Comparison of ENCODE assay signal across 1 cellular context in the genomic region with DNA sequence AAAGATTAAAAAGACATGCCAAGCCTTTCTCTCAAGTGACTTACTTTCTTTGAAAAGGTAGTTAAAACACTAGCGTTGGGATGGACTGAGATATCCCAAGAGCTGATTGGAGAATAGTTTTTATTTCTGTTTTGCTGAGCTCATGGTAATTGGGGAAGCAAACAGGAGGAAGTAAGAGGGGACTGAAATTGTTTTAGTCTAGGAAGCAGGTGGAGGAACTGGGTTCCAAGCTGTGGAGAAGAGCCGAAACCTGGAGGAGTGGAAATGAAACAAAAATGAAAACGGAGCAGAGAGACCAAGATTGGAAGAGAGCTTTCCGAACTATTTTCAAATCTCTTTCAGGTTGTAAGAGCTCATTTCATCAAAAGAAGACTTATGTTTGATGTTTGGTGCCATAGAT.
TF ChIP-seq lines count a peak whose summit lies in the region.

No MANE protein-coding gene starts in this region.

TF ChIP-seq in GM23338, 12 proteins besides CTCF, POLR2A, EP300 and RAD21 (continued from another document):
- TF ChIP-seq, protein P1, sequence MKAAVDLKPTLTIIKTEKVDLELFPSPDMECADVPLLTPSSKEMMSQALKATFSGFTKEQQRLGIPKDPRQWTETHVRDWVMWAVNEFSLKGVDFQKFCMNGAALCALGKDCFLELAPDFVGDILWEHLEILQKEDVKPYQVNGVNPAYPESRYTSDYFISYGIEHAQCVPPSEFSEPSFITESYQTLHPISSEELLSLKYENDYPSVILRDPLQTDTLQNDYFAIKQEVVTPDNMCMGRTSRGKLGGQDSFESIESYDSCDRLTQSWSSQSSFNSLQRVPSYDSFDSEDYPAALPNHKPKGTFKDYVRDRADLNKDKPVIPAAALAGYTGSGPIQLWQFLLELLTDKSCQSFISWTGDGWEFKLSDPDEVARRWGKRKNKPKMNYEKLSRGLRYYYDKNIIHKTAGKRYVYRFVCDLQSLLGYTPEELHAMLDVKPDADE (IDR thresholded peaks at IDR 0.05): no peak
- TF ChIP-seq, protein P2, sequence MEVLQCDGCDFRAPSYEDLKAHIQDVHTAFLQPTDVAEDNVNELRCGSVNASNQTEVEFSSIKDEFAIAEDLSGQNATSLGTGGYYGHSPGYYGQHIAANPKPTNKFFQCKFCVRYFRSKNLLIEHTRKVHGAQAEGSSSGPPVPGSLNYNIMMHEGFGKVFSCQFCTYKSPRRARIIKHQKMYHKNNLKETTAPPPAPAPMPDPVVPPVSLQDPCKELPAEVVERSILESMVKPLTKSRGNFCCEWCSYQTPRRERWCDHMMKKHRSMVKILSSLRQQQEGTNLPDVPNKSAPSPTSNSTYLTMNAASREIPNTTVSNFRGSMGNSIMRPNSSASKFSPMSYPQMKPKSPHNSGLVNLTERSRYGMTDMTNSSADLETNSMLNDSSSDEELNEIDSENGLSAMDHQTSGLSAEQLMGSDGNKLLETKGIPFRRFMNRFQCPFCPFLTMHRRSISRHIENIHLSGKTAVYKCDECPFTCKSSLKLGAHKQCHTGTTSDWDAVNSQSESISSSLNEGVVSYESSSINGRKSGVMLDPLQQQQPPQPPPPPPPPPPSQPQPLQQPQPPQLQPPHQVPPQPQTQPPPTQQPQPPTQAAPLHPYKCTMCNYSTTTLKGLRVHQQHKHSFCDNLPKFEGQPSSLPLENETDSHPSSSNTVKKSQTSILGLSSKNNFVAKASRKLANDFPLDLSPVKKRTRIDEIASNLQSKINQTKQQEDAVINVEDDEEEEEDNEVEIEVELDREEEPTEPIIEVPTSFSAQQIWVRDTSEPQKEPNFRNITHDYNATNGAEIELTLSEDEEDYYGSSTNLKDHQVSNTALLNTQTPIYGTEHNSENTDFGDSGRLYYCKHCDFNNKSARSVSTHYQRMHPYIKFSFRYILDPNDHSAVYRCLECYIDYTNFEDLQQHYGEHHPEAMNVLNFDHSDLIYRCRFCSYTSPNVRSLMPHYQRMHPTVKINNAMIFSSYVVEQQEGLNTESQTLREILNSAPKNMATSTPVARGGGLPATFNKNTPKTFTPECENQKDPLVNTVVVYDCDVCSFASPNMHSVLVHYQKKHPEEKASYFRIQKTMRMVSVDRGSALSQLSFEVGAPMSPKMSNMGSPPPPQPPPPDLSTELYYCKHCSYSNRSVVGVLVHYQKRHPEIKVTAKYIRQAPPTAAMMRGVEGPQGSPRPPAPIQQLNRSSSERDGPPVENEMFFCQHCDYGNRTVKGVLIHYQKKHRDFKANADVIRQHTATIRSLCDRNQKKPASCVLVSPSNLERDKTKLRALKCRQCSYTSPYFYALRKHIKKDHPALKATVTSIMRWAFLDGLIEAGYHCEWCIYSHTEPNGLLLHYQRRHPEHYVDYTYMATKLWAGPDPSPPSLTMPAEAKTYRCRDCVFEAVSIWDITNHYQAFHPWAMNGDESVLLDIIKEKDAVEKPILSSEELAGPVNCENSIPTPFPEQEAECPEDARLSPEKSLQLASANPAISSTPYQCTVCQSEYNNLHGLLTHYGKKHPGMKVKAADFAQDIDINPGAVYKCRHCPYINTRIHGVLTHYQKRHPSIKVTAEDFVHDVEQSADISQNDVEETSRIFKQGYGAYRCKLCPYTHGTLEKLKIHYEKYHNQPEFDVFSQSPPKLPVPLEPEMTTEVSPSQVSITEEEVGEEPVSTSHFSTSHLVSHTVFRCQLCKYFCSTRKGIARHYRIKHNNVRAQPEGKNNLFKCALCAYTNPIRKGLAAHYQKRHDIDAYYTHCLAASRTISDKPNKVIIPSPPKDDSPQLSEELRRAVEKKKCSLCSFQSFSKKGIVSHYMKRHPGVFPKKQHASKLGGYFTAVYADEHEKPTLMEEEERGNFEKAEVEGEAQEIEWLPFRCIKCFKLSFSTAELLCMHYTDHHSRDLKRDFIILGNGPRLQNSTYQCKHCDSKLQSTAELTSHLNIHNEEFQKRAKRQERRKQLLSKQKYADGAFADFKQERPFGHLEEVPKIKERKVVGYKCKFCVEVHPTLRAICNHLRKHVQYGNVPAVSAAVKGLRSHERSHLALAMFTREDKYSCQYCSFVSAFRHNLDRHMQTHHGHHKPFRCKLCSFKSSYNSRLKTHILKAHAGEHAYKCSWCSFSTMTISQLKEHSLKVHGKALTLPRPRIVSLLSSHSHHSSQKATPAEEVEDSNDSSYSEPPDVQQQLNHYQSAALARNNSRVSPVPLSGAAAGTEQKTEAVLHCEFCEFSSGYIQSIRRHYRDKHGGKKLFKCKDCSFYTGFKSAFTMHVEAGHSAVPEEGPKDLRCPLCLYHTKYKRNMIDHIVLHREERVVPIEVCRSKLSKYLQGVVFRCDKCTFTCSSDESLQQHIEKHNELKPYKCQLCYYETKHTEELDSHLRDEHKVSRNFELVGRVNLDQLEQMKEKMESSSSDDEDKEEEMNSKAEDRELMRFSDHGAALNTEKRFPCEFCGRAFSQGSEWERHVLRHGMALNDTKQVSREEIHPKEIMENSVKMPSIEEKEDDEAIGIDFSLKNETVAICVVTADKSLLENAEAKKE (CRISPR knock-in tag; IDR thresholded peaks at IDR 0.05): no peak
- TF ChIP-seq EZH2phosphoT487 (IDR thresholded peaks at IDR 0.05; ENCODE audit: unreplicated experiment) (no peak), JUNB (IDR thresholded peaks at IDR 0.05; ENCODE audit: unreplicated experiment) (no peak), CREB1 (CRISPR knock-in tag; IDR thresholded peaks at IDR 0.05; ENCODE audit: low read depth) (no peak), EZH2 (IDR thresholded peaks at IDR 0.05; ENCODE audit: low read depth, unreplicated experiment) (no peak), POLR2AphosphoS5 (IDR thresholded peaks at IDR 0.05; ENCODE audit: low read depth) (no peak), STAT1 (IDR thresholded peaks at IDR 0.05; ENCODE audit: unreplicated experiment) (no peak), ZNF114 (CRISPR knock-in tag; IDR thresholded peaks at IDR 0.05) (no peak), NANOG (IDR thresholded peaks at IDR 0.05; ENCODE audit: borderline replicate concordance) (no peak)
